Comparison of ENCODE assay signal across 6 cellular contexts in the genomic region with DNA sequence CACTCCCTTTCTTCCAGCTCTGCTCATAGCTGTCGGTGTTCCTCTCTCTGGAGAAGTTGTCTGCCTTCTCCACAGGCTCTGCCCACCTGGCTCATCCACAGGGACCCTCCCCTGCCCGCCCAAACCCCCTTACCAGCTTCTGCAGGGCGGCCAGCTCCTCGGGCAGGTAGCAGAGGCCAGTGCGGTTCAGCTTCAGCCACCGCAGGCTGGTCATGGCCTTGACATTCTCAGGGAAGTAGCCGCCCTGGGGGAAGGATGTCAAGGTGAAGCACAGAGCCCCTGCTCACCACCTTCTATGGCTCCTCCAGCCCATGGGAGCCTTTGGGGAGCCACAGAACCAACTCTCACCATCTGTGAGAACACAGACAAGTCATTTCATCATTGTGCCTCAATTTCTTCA. TPM values are rescaled to one million over a fixed set of nuclear protein-coding genes. Genes with fewer than 3 reads are reported as not detected.
A peak's percentile ranks its signal among the peaks of the same experiment; 100 is the strongest.
DNase-seq lines count a peak whose midpoint lies in the region; ATAC-seq, FAIRE-seq and TF ChIP-seq lines count a peak whose summit lies in the region.

No MANE protein-coding gene starts in this region.

- intact Hi-C loops in pancreas (cut with DNase I), result no loop called here

- ATAC-seq in pancreas (no peak), GM21515 (IDR thresholded peaks at IDR 0.05; ENCODE audit: unreplicated experiment) (no peak), HG03432 (IDR thresholded peaks at IDR 0.05; ENCODE audit: unreplicated experiment) (no peak), GM21447 (IDR thresholded peaks at IDR 0.05; ENCODE audit: unreplicated experiment) (no peak)

- no peaks in the 10 kb centered on the region for H3K9me3 Mint-ChIP-seq in brain

- H3K27ac ChIP-seq in HUES64 (ENCODE audit: low read depth, low read length) (peak overlapping the region; percentile 54; the same call in 1 of the 2 replicates), pancreas (peak overlapping the region; percentile 49 to 93 (median 68))

- TF ChIP-seq CTCF in brain (conservative IDR thresholded peaks at IDR 0.05) (no peak), pancreas (IDR thresholded peaks at IDR 0.05) (no peak)

- no peak for FAIRE-seq in pancreas (lab: Jason Lieb, UNC)

- peaks cover 26% of the 10 kb centered on the region for H3K4me1 Mint-ChIP-seq in brain

- H3K36me3 Mint-ChIP-seq in brain, result peaks cover 11% of the 10 kb centered on the region

- H3K4me3 ChIP-seq in HUES64 (ENCODE audit: low read length) (peak overlapping the region; percentile 98), pancreas (peak overlapping the region in 2 of 4 donors; percentile 67 to 99)

- DNase-seq in pancreas, result peak in 1 of 6 donors; percentile 36

- H3K9me3 ChIP-seq in HUES64 (ENCODE audit: insufficient read depth, low read depth, low read length) (no peaks in the 10 kb centered on the region), pancreas (no peaks in the 10 kb centered on the region)

- H3K4me3 Mint-ChIP-seq in brain, result peak overlapping the region; percentile 94 to 99 (median 97)

- peak overlapping the region in 3 of 5 experiments; percentile 60 to 93 (median 71) for H3K27ac Mint-ChIP-seq in brain

- WGBS in HUES64, result 95% methylated on average over 7 of the region's 7 CpGs
- 38 to 52% methylated on average over 7 of the region's 7 CpGs for WGBS in pancreas, 2 donors

- H3K27me3 ChIP-seq in HUES64 (ENCODE audit: insufficient read depth, low read length) (no peaks in the 10 kb centered on the region), pancreas (no peaks in the 10 kb centered on the region)

- peaks cover 19% of the 10 kb centered on the region for H3K4me1 ChIP-seq in HUES64 (ENCODE audit: insufficient read depth, low read length)
- H3K4me1 ChIP-seq in pancreas, result peaks cover 11 to 28% (median 20%) of the 10 kb centered on the region in 3 donors

- H3K27me3 Mint-ChIP-seq in brain, result peaks cover 5% of the 10 kb centered on the region

- H3K9ac ChIP-seq in HUES64 (ENCODE audit: low read depth, low read length), result peak overlapping the region; percentile 61

- H3K36me3 ChIP-seq in HUES64 (ENCODE audit: insufficient read depth, low read length), result peaks cover 50% of the 10 kb centered on the region
- H3K36me3 ChIP-seq in pancreas, result peaks cover 5 to 31% (median 30%) of the 10 kb centered on the region in 3 donors

RNA-seq across cellular contexts. Expression of a gene that starts 1.8 kb away (rescaled TPM):
- polyA plus RNA-seq in HUES64 (2013, experiment 1 of 2), result 136 TPM
- 148 TPM for polyA plus RNA-seq in HUES64 (2013, experiment 2 of 2)
- polyA plus RNA-seq in brain (ENCODE audit: insufficient read depth, low read depth, low replicate concordance) (129 TPM), pancreas (100 to 1,000 TPM; 254 to 282 TPM)
- total RNA-seq in pancreas, result 100 to 1,000 TPM; 142 to 203 (median 162) TPM

RNA-seq across cellular contexts. Expression of a gene that starts 3.7 kb away (rescaled TPM):
- 6.5 TPM for polyA plus RNA-seq in HUES64 (2013, experiment 1 of 2)
- polyA plus RNA-seq in HUES64 (2013, experiment 2 of 2), result 6.0 TPM
- polyA plus RNA-seq in brain (ENCODE audit: insufficient read depth, low read depth, low replicate concordance) (13.5 TPM), pancreas (1 to 10 TPM; 5.8 to 9.3 TPM)
- 10 to 100 TPM in 2 of 6 donors, 1 to 10 TPM in 4; 7.1 to 11.1 (median 9.2) TPM for total RNA-seq in pancreas

RNA-seq across cellular contexts. Expression of a gene that starts 31.3 kb away (rescaled TPM):
- 52.6 TPM for polyA plus RNA-seq in HUES64 (2013, experiment 1 of 2)
- 52.4 TPM for polyA plus RNA-seq in HUES64 (2013, experiment 2 of 2)
- polyA plus RNA-seq in brain (ENCODE audit: insufficient read depth, low read depth, low replicate concordance), result 71.6 TPM
- total RNA-seq in pancreas, result 1 to 10 TPM; 3.4 to 8.4 (median 4.5) TPM
- polyA plus RNA-seq in pancreas, result 1 to 10 TPM; 6.3 to 7.3 TPM

RNA-seq across cellular contexts. Expression of a gene that starts 58.0 kb away (rescaled TPM):
- 30.4 TPM for polyA plus RNA-seq in HUES64 (2013, experiment 1 of 2)
- polyA plus RNA-seq in HUES64 (2013, experiment 2 of 2), result 24.3 TPM
- 31.1 TPM for polyA plus RNA-seq in brain (ENCODE audit: insufficient read depth, low read depth, low replicate concordance)
- 10 to 100 TPM in 4 of 6 donors, 1 to 10 TPM in 2; 9.4 to 16.5 (median 11.0) TPM for total RNA-seq in pancreas
- 10 to 100 TPM; 16.6 to 18.7 TPM for polyA plus RNA-seq in pancreas

RNA-seq across cellular contexts. Expression of a gene that starts 58.3 kb away (rescaled TPM):
- polyA plus RNA-seq in HUES64 (2013, experiment 1 of 2), result 11.6 TPM
- polyA plus RNA-seq in HUES64 (2013, experiment 2 of 2), result 11.7 TPM
- polyA plus RNA-seq in brain (ENCODE audit: insufficient read depth, low read depth, low replicate concordance), result 10.3 TPM
- total RNA-seq in pancreas, result 10 to 100 TPM in 1 of 6 donors, 1 to 10 TPM in 5; 4.3 to 11.5 (median 6.3) TPM
- polyA plus RNA-seq in pancreas, result 1 to 10 TPM; 2.7 to 3.8 TPM
